Comparison of ENCODE assay signal across 20 cellular contexts in genomic region chr15:41981373-41982132, GRCh38. TPM values are rescaled to one million over a fixed set of nuclear protein-coding genes. Genes with fewer than 3 reads are reported as not detected.
DNase-seq lines count a peak whose midpoint lies in the region; ATAC-seq and TF ChIP-seq lines count a peak whose summit lies in the region.
"Had no signal": no experiment of that assay in that cellular context is flagged by ENCODE, and none has a peak within 500 bp of the region (broad histone marks: within the 10 kb centered on the region; RNA-seq: fewer than 3 reads in every experiment).

No MANE protein-coding gene starts in this region.

- no peak for ATAC-seq in GM18517 (IDR thresholded peaks at IDR 0.05; ENCODE audit: unreplicated experiment)
- ATAC-seq: activated naive CD8-positive, alpha-beta T cell treated with anti-CD3 and anti-CD28 coated beads, Interleukin-2, amount 50 U/mL, for 24 hours; effector memory CD8-positive, alpha-beta T cell; foreskin keratinocyte; T-cell had no signal

- no peak overlapping the region for H3K4me3 Mint-ChIP-seq in activated CD4-positive, alpha-beta memory T cell treated with anti-CD3 and anti-CD28 coated beads, Interleukin-2, amount 10 ng/mL, durations not matched to agents 7 days and 5 days
- H3K4me3 Mint-ChIP-seq in type B pancreatic cell, result no peak overlapping the region
- no peak overlapping the region for H3K4me3 Mint-ChIP-seq in activated naive CD8-positive, alpha-beta T cell treated with anti-CD3 and anti-CD28 coated beads for 36 hours
- H3K4me3 Mint-ChIP-seq: activated naive CD8-positive, alpha-beta T cell treated with anti-CD3 and anti-CD28 coated beads, Interleukin-2, amount 50 U/mL, for 24 hours; CD8-positive, alpha-beta memory T cell; effector memory CD8-positive, alpha-beta T cell; H9; T-cell had no signal

- TF ChIP-seq CTCF in type B pancreatic cell (conservative IDR thresholded peaks at IDR 0.05), result no peak

- H3K4me1 Mint-ChIP-seq in activated CD4-positive, alpha-beta memory T cell treated with anti-CD3 and anti-CD28 coated beads, Interleukin-2, amount 10 ng/mL, durations not matched to agents 7 days and 5 days, result peaks cover 41% of the 10 kb centered on the region
- H3K4me1 Mint-ChIP-seq in type B pancreatic cell (ENCODE audit: unreplicated experiment), result peaks cover 11% of the 10 kb centered on the region
- H3K4me1 Mint-ChIP-seq in activated naive CD8-positive, alpha-beta T cell treated with anti-CD3 and anti-CD28 coated beads for 36 hours, result no peaks in the 10 kb centered on the region
- H3K4me1 Mint-ChIP-seq: activated naive CD8-positive, alpha-beta T cell treated with anti-CD3 and anti-CD28 coated beads, Interleukin-2, amount 50 U/mL, for 24 hours; CD8-positive, alpha-beta memory T cell had no signal

- POLR2A ChIA-PET in activated CD4-positive, alpha-beta memory T cell treated with anti-CD3 and anti-CD28 coated beads, Interleukin-2, amount 10 ng/mL, durations not matched to agents 7 days and 5 days (lab: Charles Lee), result interaction anchor here (0.8 to 3.3 kb wide), 2 partner anchors 10 to 45 kb away, joined by 4 to 34 read pairs; partner anchors contain the start of gene EHD4

- peak overlapping the region; percentile 83 for H3K27ac Mint-ChIP-seq in activated CD4-positive, alpha-beta memory T cell treated with anti-CD3 and anti-CD28 coated beads, Interleukin-2, amount 10 ng/mL, durations not matched to agents 7 days and 5 days
- peak overlapping the region; percentile 91 for H3K27ac Mint-ChIP-seq in type B pancreatic cell
- no peak overlapping the region for H3K27ac Mint-ChIP-seq in activated naive CD8-positive, alpha-beta T cell treated with anti-CD3 and anti-CD28 coated beads for 36 hours
- H3K27ac Mint-ChIP-seq: activated naive CD8-positive, alpha-beta T cell treated with anti-CD3 and anti-CD28 coated beads, Interleukin-2, amount 50 U/mL, for 24 hours; CD8-positive, alpha-beta memory T cell; effector memory CD8-positive, alpha-beta T cell; H9; T-cell had no signal

- H3K36me3 Mint-ChIP-seq in activated CD4-positive, alpha-beta memory T cell treated with anti-CD3 and anti-CD28 coated beads, Interleukin-2, amount 10 ng/mL, durations not matched to agents 7 days and 5 days (ENCODE audit: low read depth), result no peaks in the 10 kb centered on the region
- no peaks in the 10 kb centered on the region for H3K36me3 Mint-ChIP-seq in type B pancreatic cell
- H3K36me3 Mint-ChIP-seq in activated naive CD8-positive, alpha-beta T cell treated with anti-CD3 and anti-CD28 coated beads for 36 hours, result no peaks in the 10 kb centered on the region
- H3K36me3 Mint-ChIP-seq: CD8-positive, alpha-beta memory T cell; T-cell had no signal

- peak; percentile 13 for DNase-seq in activated CD8-positive, alpha-beta memory T cell treated with anti-CD3 and anti-CD28 coated beads, Interleukin-2, amount 50 U/mL, for 48 hours
- no peak for DNase-seq in activated CD8-positive, alpha-beta memory T cell treated with anti-CD3 and anti-CD28 coated beads, Interleukin-2, amount 50 U/mL, for 4 hours
- no peak for DNase-seq in activated CD4-positive, alpha-beta memory T cell treated with anti-CD3 and anti-CD28 coated beads, Interleukin-2, amount 10 ng/mL, durations not matched to agents 7 days and 5 days
- DNase-seq in iPS-NIHi7 (ENCODE audit: extremely low spot score), result peak; percentile 5
- DNase-seq in type B pancreatic cell (ENCODE audit: extremely low spot score, unreplicated experiment), result peak; percentile 45
- no peak for DNase-seq in activated naive CD8-positive, alpha-beta T cell treated with anti-CD3 and anti-CD28 coated beads for 36 hours
- no peak for DNase-seq in GM19240 (ENCODE audit: insufficient read length, low spot score)
- DNase-seq: activated naive CD8-positive, alpha-beta T cell treated with anti-CD3 and anti-CD28 coated beads, Interleukin-2, amount 50 U/mL, for 24 hours; activated T-cell treated with anti-CD3 and anti-CD28 coated beads, Interleukin-2, amount 50 U/mL, for 1 hour; CD8-positive, alpha-beta memory T cell; effector memory CD8-positive, alpha-beta T cell; foreskin keratinocyte; H9; NCI-H1417 had no signal

- H3K9me3 Mint-ChIP-seq in activated CD4-positive, alpha-beta memory T cell treated with anti-CD3 and anti-CD28 coated beads, Interleukin-2, amount 10 ng/mL, durations not matched to agents 7 days and 5 days, result no peaks in the 10 kb centered on the region
- no peaks in the 10 kb centered on the region for H3K9me3 Mint-ChIP-seq in type B pancreatic cell
- no peaks in the 10 kb centered on the region for H3K9me3 Mint-ChIP-seq in activated naive CD8-positive, alpha-beta T cell treated with anti-CD3 and anti-CD28 coated beads for 36 hours
- H3K9me3 Mint-ChIP-seq: activated naive CD8-positive, alpha-beta T cell treated with anti-CD3 and anti-CD28 coated beads, Interleukin-2, amount 50 U/mL, for 24 hours; CD8-positive, alpha-beta memory T cell; effector memory CD8-positive, alpha-beta T cell; H9; T-cell had no signal

- H3K27me3 Mint-ChIP-seq in activated CD4-positive, alpha-beta memory T cell treated with anti-CD3 and anti-CD28 coated beads, Interleukin-2, amount 10 ng/mL, durations not matched to agents 7 days and 5 days, result peaks cover 6% of the 10 kb centered on the region
- no peaks in the 10 kb centered on the region for H3K27me3 Mint-ChIP-seq in type B pancreatic cell
- H3K27me3 Mint-ChIP-seq in activated naive CD8-positive, alpha-beta T cell treated with anti-CD3 and anti-CD28 coated beads for 36 hours, result no peaks in the 10 kb centered on the region

- CTCF ChIA-PET in activated CD4-positive, alpha-beta memory T cell treated with anti-CD3 and anti-CD28 coated beads, Interleukin-2, amount 10 ng/mL, durations not matched to agents 7 days and 5 days (lab: Charles Lee), result interaction anchor here (0.7 to 1.2 kb wide), 3 partner anchors 9 to 208 kb away, joined by 3 read pairs; partner anchors contain the start of gene MAPKBP1

RNA-seq across cellular contexts. Expression of gene EHD4, which starts 9.2 kb away (rescaled TPM):
- total RNA-seq in activated CD4-positive, alpha-beta memory T cell treated with anti-CD3 and anti-CD28 coated beads, Interleukin-2, amount 10 ng/mL, durations not matched to agents 7 days and 5 days, result 10 to 100 TPM; 25.0 to 25.3 TPM
- 18.8 and 25.2 TPM in 2 replicates for total RNA-seq in type B pancreatic cell (ENCODE audit: low replicate concordance)
- 10 to 100 TPM; 23.5 to 23.6 TPM for total RNA-seq in activated naive CD8-positive, alpha-beta T cell treated with anti-CD3 and anti-CD28 coated beads for 36 hours

RNA-seq across cellular contexts. Expression of gene PLA2G4E, which starts 39.3 kb away (rescaled TPM):
- total RNA-seq in activated CD4-positive, alpha-beta memory T cell treated with anti-CD3 and anti-CD28 coated beads, Interleukin-2, amount 10 ng/mL, durations not matched to agents 7 days and 5 days, result not detected
- total RNA-seq in type B pancreatic cell (ENCODE audit: low replicate concordance), result 0.12 TPM in 1 of 2 replicates, not detected in the other
- total RNA-seq in activated naive CD8-positive, alpha-beta T cell treated with anti-CD3 and anti-CD28 coated beads for 36 hours, result not detected
- total RNA-seq: CD8-positive, alpha-beta memory T cell; H9; myocyte; progenitor cell of endocrine pancreas; spleen; T-cell; tibial nerve had no signal

Comparison
In these comparisons a context has a peak if more than half of its experiments do, and no peak if none do; other contexts are left out.
1. DNase-seq: peak in activated CD8-positive, alpha-beta memory T cell treated with anti-CD3 and anti-CD28 coated beads, Interleukin-2, amount 50 U/mL, for 48 hours (single experiment), iPS-NIHi7 (single experiment) and type B pancreatic cell (single experiment); none in activated CD8-positive, alpha-beta memory T cell treated with anti-CD3 and anti-CD28 coated beads, Interleukin-2, amount 50 U/mL, for 4 hours (single experiment), activated CD4-positive, alpha-beta memory T cell treated with anti-CD3 and anti-CD28 coated beads, Interleukin-2, amount 10 ng/mL, durations not matched to agents 7 days and 5 days (single experiment), activated naive CD8-positive, alpha-beta T cell treated with anti-CD3 and anti-CD28 coated beads for 36 hours (single experiment) and GM19240 (single experiment).